In the genomic region with DNA sequence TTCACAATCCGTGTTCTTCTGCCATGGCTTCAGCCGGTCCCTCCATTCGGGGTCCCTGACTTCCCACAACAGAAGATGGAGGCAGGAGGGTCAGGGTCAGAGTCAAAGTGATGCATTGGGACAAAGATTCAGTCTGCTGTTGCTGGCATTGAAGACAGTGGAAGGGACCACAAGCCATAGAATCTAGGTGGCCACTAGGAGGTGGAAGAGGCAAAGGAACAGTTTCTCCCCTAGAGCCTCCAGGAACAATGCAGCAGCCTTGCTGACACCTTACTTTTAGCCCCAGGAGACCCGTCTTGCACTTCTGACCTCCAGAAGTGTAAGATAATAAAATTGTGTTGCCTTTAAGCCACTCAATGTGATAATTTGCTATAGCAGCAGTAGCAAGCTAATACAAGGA, we compare ENCODE assay signal across 1 cellular context.
TF ChIP-seq lines count a peak whose summit lies in the region.

No MANE protein-coding gene starts in this region.

TF ChIP-seq in GM12878, 131 proteins besides CTCF, POLR2A, EP300 and RAD21 (continued from another document):
- TF ChIP-seq, protein P1, sequence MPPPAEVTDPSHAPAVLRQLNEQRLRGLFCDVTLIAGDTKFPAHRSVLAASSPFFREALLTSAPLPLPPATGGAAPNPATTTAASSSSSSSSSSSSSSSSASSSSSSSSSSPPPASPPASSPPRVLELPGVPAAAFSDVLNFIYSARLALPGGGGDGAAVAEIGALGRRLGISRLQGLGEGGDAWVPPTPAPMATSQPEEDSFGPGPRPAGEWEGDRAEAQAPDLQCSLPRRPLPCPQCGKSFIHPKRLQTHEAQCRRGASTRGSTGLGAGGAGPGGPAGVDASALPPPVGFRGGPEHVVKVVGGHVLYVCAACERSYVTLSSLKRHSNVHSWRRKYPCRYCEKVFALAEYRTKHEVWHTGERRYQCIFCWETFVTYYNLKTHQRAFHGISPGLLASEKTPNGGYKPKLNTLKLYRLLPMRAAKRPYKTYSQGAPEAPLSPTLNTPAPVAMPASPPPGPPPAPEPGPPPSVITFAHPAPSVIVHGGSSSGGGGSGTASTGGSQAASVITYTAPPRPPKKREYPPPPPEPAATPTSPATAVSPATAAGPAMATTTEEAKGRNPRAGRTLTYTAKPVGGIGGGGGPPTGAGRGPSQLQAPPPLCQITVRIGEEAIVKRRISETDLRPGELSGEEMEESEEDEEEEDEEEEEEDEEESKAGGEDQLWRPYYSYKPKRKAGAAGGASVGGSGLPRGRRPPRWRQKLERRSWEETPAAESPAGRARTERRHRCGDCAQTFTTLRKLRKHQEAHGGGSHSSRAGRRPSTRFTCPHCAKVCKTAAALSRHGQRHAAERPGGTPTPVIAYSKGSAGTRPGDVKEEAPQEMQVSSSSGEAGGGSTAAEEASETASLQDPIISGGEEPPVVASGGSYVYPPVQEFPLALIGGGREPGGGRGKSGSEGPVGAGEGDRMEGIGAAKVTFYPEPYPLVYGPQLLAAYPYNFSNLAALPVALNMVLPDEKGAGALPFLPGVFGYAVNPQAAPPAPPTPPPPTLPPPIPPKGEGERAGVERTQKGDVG (CRISPR knock-in tag; IDR thresholded peaks at IDR 0.05) = no peak
- TF ChIP-seq YY1 (IDR thresholded peaks at IDR 0.05; ENCODE audit: low read depth, low read length) (no peak), JUNB (IDR thresholded peaks at IDR 0.05) (no peak), FOS (IDR thresholded peaks at IDR 0.05; ENCODE audit: borderline replicate concordance, extremely low read depth, insufficient read length) (no peak), NFIC (IDR thresholded peaks at IDR 0.05; ENCODE audit: low read depth, low read length) (no peak), ZZZ3 (IDR thresholded peaks at IDR 0.05; ENCODE audit: control insufficient read depth, insufficient read length, low read depth) (no peak), CEBPB (IDR thresholded peaks at IDR 0.05; ENCODE audit: borderline replicate concordance in 1 of 2, low read depth in 2 of 2, low read length in 2 of 2) (no peak), TARDBP (IDR thresholded peaks at IDR 0.05; ENCODE audit: borderline replicate concordance) (no peak)
- TF ChIP-seq, protein P2, sequence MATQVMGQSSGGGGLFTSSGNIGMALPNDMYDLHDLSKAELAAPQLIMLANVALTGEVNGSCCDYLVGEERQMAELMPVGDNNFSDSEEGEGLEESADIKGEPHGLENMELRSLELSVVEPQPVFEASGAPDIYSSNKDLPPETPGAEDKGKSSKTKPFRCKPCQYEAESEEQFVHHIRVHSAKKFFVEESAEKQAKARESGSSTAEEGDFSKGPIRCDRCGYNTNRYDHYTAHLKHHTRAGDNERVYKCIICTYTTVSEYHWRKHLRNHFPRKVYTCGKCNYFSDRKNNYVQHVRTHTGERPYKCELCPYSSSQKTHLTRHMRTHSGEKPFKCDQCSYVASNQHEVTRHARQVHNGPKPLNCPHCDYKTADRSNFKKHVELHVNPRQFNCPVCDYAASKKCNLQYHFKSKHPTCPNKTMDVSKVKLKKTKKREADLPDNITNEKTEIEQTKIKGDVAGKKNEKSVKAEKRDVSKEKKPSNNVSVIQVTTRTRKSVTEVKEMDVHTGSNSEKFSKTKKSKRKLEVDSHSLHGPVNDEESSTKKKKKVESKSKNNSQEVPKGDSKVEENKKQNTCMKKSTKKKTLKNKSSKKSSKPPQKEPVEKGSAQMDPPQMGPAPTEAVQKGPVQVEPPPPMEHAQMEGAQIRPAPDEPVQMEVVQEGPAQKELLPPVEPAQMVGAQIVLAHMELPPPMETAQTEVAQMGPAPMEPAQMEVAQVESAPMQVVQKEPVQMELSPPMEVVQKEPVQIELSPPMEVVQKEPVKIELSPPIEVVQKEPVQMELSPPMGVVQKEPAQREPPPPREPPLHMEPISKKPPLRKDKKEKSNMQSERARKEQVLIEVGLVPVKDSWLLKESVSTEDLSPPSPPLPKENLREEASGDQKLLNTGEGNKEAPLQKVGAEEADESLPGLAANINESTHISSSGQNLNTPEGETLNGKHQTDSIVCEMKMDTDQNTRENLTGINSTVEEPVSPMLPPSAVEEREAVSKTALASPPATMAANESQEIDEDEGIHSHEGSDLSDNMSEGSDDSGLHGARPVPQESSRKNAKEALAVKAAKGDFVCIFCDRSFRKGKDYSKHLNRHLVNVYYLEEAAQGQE (IDR thresholded peaks at IDR 0.05; ENCODE audit: low read depth, low read length) = no peak
- TF ChIP-seq, protein P3, sequence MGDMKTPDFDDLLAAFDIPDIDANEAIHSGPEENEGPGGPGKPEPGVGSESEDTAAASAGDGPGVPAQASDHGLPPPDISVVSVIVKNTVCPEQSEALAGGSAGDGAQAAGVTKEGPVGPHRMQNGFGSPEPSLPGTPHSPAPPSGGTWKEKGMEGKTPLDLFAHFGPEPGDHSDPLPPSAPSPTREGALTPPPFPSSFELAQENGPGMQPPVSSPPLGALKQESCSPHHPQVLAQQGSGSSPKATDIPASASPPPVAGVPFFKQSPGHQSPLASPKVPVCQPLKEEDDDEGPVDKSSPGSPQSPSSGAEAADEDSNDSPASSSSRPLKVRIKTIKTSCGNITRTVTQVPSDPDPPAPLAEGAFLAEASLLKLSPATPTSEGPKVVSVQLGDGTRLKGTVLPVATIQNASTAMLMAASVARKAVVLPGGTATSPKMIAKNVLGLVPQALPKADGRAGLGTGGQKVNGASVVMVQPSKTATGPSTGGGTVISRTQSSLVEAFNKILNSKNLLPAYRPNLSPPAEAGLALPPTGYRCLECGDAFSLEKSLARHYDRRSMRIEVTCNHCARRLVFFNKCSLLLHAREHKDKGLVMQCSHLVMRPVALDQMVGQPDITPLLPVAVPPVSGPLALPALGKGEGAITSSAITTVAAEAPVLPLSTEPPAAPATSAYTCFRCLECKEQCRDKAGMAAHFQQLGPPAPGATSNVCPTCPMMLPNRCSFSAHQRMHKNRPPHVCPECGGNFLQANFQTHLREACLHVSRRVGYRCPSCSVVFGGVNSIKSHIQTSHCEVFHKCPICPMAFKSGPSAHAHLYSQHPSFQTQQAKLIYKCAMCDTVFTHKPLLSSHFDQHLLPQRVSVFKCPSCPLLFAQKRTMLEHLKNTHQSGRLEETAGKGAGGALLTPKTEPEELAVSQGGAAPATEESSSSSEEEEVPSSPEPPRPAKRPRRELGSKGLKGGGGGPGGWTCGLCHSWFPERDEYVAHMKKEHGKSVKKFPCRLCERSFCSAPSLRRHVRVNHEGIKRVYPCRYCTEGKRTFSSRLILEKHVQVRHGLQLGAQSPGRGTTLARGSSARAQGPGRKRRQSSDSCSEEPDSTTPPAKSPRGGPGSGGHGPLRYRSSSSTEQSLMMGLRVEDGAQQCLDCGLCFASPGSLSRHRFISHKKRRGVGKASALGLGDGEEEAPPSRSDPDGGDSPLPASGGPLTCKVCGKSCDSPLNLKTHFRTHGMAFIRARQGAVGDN (IDR thresholded peaks at IDR 0.05) = no peak
TF ChIP-seq in GM12878: peak in this region for 0.
